In genomic region chr1:69794831-69795230, GRCh38 we compare ENCODE assay signal across 16 cellular contexts.
A peak's percentile ranks its signal among the peaks of the same experiment; 100 is the strongest.
DNase-seq lines count a peak whose midpoint lies in the region; ATAC-seq and TF ChIP-seq lines count a peak whose summit lies in the region.
"Had no signal": no experiment of that assay in that cellular context is flagged by ENCODE, and none has a peak within 500 bp of the region (broad histone marks: within the 10 kb centered on the region; RNA-seq: fewer than 3 reads in every experiment).

No MANE protein-coding gene starts in this region.

- H3K27me3 Mint-ChIP-seq in activated naive CD8-positive, alpha-beta T cell treated with anti-CD3 and anti-CD28 coated beads for 36 hours, result no peaks in the 10 kb centered on the region
- H3K27me3 Mint-ChIP-seq: CD8-positive, alpha-beta memory T cell; IgD-negative memory B cell had no signal

- no peak for TF ChIP-seq POLR2A in thyroid gland (IDR thresholded peaks at IDR 0.05)

- no peak overlapping the region for H3K4me3 Mint-ChIP-seq in activated naive CD8-positive, alpha-beta T cell treated with anti-CD3 and anti-CD28 coated beads for 36 hours
- H3K4me3 Mint-ChIP-seq: CD8-positive, alpha-beta memory T cell; IgD-negative memory B cell had no signal

- no peaks in the 10 kb centered on the region for H3K36me3 ChIP-seq in thyroid gland
- H3K36me3 ChIP-seq: BLaER1 had no signal

- H3K27ac Mint-ChIP-seq in activated naive CD8-positive, alpha-beta T cell treated with anti-CD3 and anti-CD28 coated beads for 36 hours, result no peak overlapping the region
- H3K27ac Mint-ChIP-seq: CD8-positive, alpha-beta memory T cell; IgD-negative memory B cell had no signal

- no peak overlapping the region for H3K4me3 ChIP-seq in thyroid gland (replicated peaks in 1 of 3)
- H3K4me3 ChIP-seq: BLaER1, GM23248 had no signal

- intact Hi-C loops in Right ventricle myocardium inferior (cut with DNase I), result no loop called here
- intact Hi-C loops in left ventricle myocardium superior (cut with micrococcal nuclease), result no loop called here
- intact Hi-C loops in thyroid gland (cut with DNase I), result no loop called here

- DNase-seq in Right ventricle myocardium inferior (ENCODE audit: missing footprints) (peak; percentile 62), left ventricle myocardium superior (no peak), RKO (ENCODE audit: low spot score) (peak; percentile 45), iris pigment epithelial cell (ENCODE audit: low read depth) (peak; percentile 50), thyroid gland (no peak), epidermal melanocyte (ENCODE audit: insufficient read length, low spot score) (no peak)
- DNase-seq in activated naive CD8-positive, alpha-beta T cell treated with anti-CD3 and anti-CD28 coated beads for 36 hours, result no peak
- DNase-seq: 8988T; AML-193; Caco-2; CD8-positive, alpha-beta memory T cell; DND-41; GM23248; H7 had no signal

- 92 to 95% methylated on average over 7 of the region's 7 CpGs for WGBS in thyroid gland, 2 donors

- no peaks in the 10 kb centered on the region for H3K36me3 Mint-ChIP-seq in activated naive CD8-positive, alpha-beta T cell treated with anti-CD3 and anti-CD28 coated beads for 36 hours
- H3K36me3 Mint-ChIP-seq: CD8-positive, alpha-beta memory T cell; IgD-negative memory B cell had no signal

- H3K9me3 Mint-ChIP-seq in activated naive CD8-positive, alpha-beta T cell treated with anti-CD3 and anti-CD28 coated beads for 36 hours, result no peaks in the 10 kb centered on the region

- no peaks in the 10 kb centered on the region for H3K9me3 ChIP-seq in thyroid gland
- H3K9me3 ChIP-seq: BLaER1, Caco-2 had no signal

- H3K4me1 Mint-ChIP-seq in activated naive CD8-positive, alpha-beta T cell treated with anti-CD3 and anti-CD28 coated beads for 36 hours, result no peaks in the 10 kb centered on the region
- H3K4me1 Mint-ChIP-seq: CD8-positive, alpha-beta memory T cell had no signal

- no peak for TF ChIP-seq CTCF in thyroid gland (IDR thresholded peaks at IDR 0.05)

- no peaks in the 10 kb centered on the region for H3K4me1 ChIP-seq in thyroid gland
- H3K4me1 ChIP-seq: BLaER1, Caco-2 had no signal

- H3K27ac ChIP-seq in thyroid gland, result no peak overlapping the region
- H3K27ac ChIP-seq: BLaER1, GM23248 had no signal

- no peaks in the 10 kb centered on the region for H3K27me3 ChIP-seq in thyroid gland
- H3K27me3 ChIP-seq: BLaER1 had no signal

- ATAC-seq in Right ventricle myocardium inferior (no peak), left ventricle myocardium superior (no peak)

Comparison
In these comparisons a context has a peak if more than half of its experiments do, and no peak if none do; other contexts are left out.
1. DNase-seq: peak in Right ventricle myocardium inferior (single experiment), RKO (single experiment) and iris pigment epithelial cell (single experiment); none in left ventricle myocardium superior (single experiment), activated naive CD8-positive, alpha-beta T cell treated with anti-CD3 and anti-CD28 coated beads for 36 hours (single experiment), thyroid gland (0 of 2) and epidermal melanocyte (single experiment).